Comparison of ENCODE assay signal across 17 cellular contexts in genomic region chr1:72498393-72498792, GRCh38.
DNase-seq lines count a peak whose midpoint lies in the region; ATAC-seq and TF ChIP-seq lines count a peak whose summit lies in the region.
"Had no signal": no experiment of that assay in that cellular context is flagged by ENCODE, and none has a peak within 500 bp of the region (broad histone marks: within the 10 kb centered on the region; RNA-seq: fewer than 3 reads in every experiment).

No MANE protein-coding gene starts in this region.

- POLR2A ChIA-PET in A673 (lab: Charles Lee; ENCODE audit: low non-redundant PET): no interaction called here

- no peaks in the 10 kb centered on the region for H3K79me2 ChIP-seq in GM23248 (ENCODE audit: insufficient read depth)

- H4K20me1 ChIP-seq in GM23248 (ENCODE audit: insufficient read depth): no peaks in the 10 kb centered on the region

- CTCF ChIA-PET in A673 (lab: Charles Lee): no interaction called here

- H3K27ac ChIP-seq in A673 (ENCODE audit: low read depth, low read length, poor library complexity, severe bottlenecking) (no peak overlapping the region), GM23248 (no peak overlapping the region)
- H3K27ac ChIP-seq: C4-2B had no signal

- BruUV-seq in A673 (replicated peaks; lab: Mats Ljungman, UMichigan): no TSS peak

- peak; percentile 9 for DNase-seq in A673 (ENCODE audit: low spot score)
- DNase-seq in GM23248: peak; percentile 3
- DNase-seq in amniotic epithelial cell (ENCODE audit: low read depth): peak; percentile 17
- peak; percentile 33 for DNase-seq in fibroblast of the aortic adventitia (ENCODE audit: low read depth)
- DNase-seq in nucleus accumbens (lab: John Stamatoyannopoulos, UW): no peak
- no peak for DNase-seq in Right ventricle myocardium inferior (ENCODE audit: missing footprints)
- no peak for DNase-seq in activated naive CD4-positive, alpha-beta T cell (lab: John Stamatoyannopoulos, UW)
- DNase-seq: H9, NCI-H1092 treated with DMSO at 0.1 percent for 48 hours, NCI-H146, NCI-H2081, NCI-H2171 treated with DMSO at 0.1 percent for 48 hours, NCI-H446 treated with DMSO at 0.1 percent for 48 hours, SHP77 treated with DMSO at 0.1 percent for 48 hours, SK-N-SH had no signal

- no peaks in the 10 kb centered on the region for H3K9me2 ChIP-seq in GM23248 (ENCODE audit: insufficient read depth)
- H3K9me2 ChIP-seq: SK-N-SH had no signal

- 33 to 34% methylated on average over 5 of the region's 5 CpGs for WGBS in GM23248 (ENCODE audit: low coverage in 1 of 2, low lambda C conversion rate in 2 of 2, missing lambda C conversion rate in 2 of 2), 2 experiments

- no peak overlapping the region for H2AFZ ChIP-seq in GM23248

- no peak overlapping the region for H3K4me2 ChIP-seq in GM23248 (ENCODE audit: unreplicated experiment)
- H3K4me2 ChIP-seq: SK-N-SH had no signal

- H3K9me3 ChIP-seq in A673 (ENCODE audit: low read depth, low read length, poor library complexity, severe bottlenecking) (no peaks in the 10 kb centered on the region), GM23248 (ENCODE audit: low read depth) (no peaks in the 10 kb centered on the region)
- H3K9me3 ChIP-seq: SK-N-SH had no signal

- no peak for TF ChIP-seq CTCF in A673 (conservative IDR thresholded peaks at IDR 0.05; ENCODE audit: low read depth, low read length)
- TF ChIP-seq CTCF in fibroblast of the aortic adventitia (IDR thresholded peaks at IDR 0.05; ENCODE audit: insufficient read depth, low read length): no peak

- H3K4me3 ChIP-seq in A673 (ENCODE audit: low read depth, low read length, poor library complexity, severe bottlenecking): no peak overlapping the region
- H3K4me3 ChIP-seq in GM23248: no peak overlapping the region
- no peak overlapping the region for H3K4me3 ChIP-seq in fibroblast of the aortic adventitia (ENCODE audit: low read depth, low read length)

- intact Hi-C loops in A673 (cut with micrococcal nuclease; ENCODE audit: unreplicated experiment) (no loop called here), Right ventricle myocardium inferior (cut with DNase I) (no loop called here)

- H3K27me3 ChIP-seq in A673 (replicated peaks; ENCODE audit: insufficient read depth, low read depth, low read length, poor library complexity) (no peaks in the 10 kb centered on the region), GM23248 (replicated peaks; ENCODE audit: insufficient read depth) (no peaks in the 10 kb centered on the region)

- H3K9ac ChIP-seq in GM23248: no peak overlapping the region
- H3K9ac ChIP-seq: SK-N-SH had no signal

- ATAC-seq in Right ventricle myocardium inferior: no peak
- ATAC-seq in GM19467 (IDR thresholded peaks at IDR 0.05; ENCODE audit: unreplicated experiment): no peak

- H3K36me3 ChIP-seq in A673 (ENCODE audit: insufficient read depth, low read length, poor library complexity, severe bottlenecking) (no peaks in the 10 kb centered on the region), GM23248 (ENCODE audit: low read depth) (no peaks in the 10 kb centered on the region)

- H3K4me1 ChIP-seq in A673 (ENCODE audit: insufficient read depth, low read length, poor library complexity, severe bottlenecking) (peaks cover 13% of the 10 kb centered on the region), GM23248 (ENCODE audit: insufficient read depth) (no peaks in the 10 kb centered on the region)

- in situ Hi-C loops in GM23248 (cut with MboI): no loop called here

- no peaks in the 10 kb centered on the region for H3F3A ChIP-seq in GM23248 (ENCODE audit: insufficient read depth)

Comparison
In these comparisons a context has a peak if more than half of its experiments do, and no peak if none do; other contexts are left out.
1. DNase-seq: peak in A673 (single experiment), GM23248 (single experiment), amniotic epithelial cell (single experiment) and fibroblast of the aortic adventitia (single experiment); none in nucleus accumbens (0 of 56), Right ventricle myocardium inferior (single experiment) and activated naive CD4-positive, alpha-beta T cell (0 of 4).